19 cellular contexts compared by ENCODE assay signal in genomic region chr5:178883815-178884430, GRCh38. TPM values are rescaled to one million over a fixed set of nuclear protein-coding genes. Genes with fewer than 3 reads are reported as not detected.
A peak's percentile ranks its signal among the peaks of the same experiment; 100 is the strongest.
DNase-seq lines count a peak whose midpoint lies in the region; ATAC-seq, FAIRE-seq and TF ChIP-seq lines count a peak whose summit lies in the region.
"Had no signal": no experiment of that assay in that cellular context is flagged by ENCODE, and none has a peak within 500 bp of the region (broad histone marks: within the 10 kb centered on the region; RNA-seq: fewer than 3 reads in every experiment).

No MANE protein-coding gene starts in this region.

- H3K27me3 ChIP-seq in liver (ENCODE audit: control insufficient read depth in 4 of 4, insufficient read depth in 4 of 4, low read length in 3 of 4) = no peaks in the 10 kb centered on the region
- H3K27me3 ChIP-seq in right lobe of liver = no peaks in the 10 kb centered on the region
- H3K27me3 ChIP-seq in astrocyte (ENCODE audit: insufficient read depth, low read length) = no peaks in the 10 kb centered on the region
- no peaks in the 10 kb centered on the region for H3K27me3 ChIP-seq in esophagus squamous epithelium

- H3K79me2 ChIP-seq in astrocyte (ENCODE audit: insufficient read depth, low read length) = no peaks in the 10 kb centered on the region

- no peak overlapping the region for H2AFZ ChIP-seq in astrocyte (ENCODE audit: low read depth, low read length)

- peaks cover 77% of the 10 kb centered on the region for H3K36me3 Mint-ChIP-seq in astrocyte (ENCODE audit: low read depth, unreplicated experiment)
- peaks cover 81% of the 10 kb centered on the region for H3K36me3 Mint-ChIP-seq in endothelial cell (ENCODE audit: low read depth, unreplicated experiment)
- H3K36me3 Mint-ChIP-seq in natural killer cell treated with Interleukin-12 subunit alpha and Interleukin-12 subunit beta and Interleukin-15 and Interleukin-18, amount 100 ng/mL, for 72 hours = peaks cover 71% of the 10 kb centered on the region

- H3K4me3 ChIP-seq in liver (ENCODE audit: low read depth in 1 of 3, low read length in 3 of 3) (peak overlapping the region in 2 of 3 donors; percentile 29 to 49), right lobe of liver (no peak overlapping the region), astrocyte (ENCODE audit: insufficient read depth, low read depth, low read length) (no peak overlapping the region), esophagus squamous epithelium (no peak overlapping the region)
- H3K4me3 ChIP-seq: GM12878 had no signal

- peaks cover 41 to 84% (median 61%) of the 10 kb centered on the region in 4 donors for H3K9me3 ChIP-seq in liver (ENCODE audit: control insufficient read depth in 4 of 4, low read length in 3 of 4)
- H3K9me3 ChIP-seq in right lobe of liver = peaks cover 0 to 72% (median 30%) of the 10 kb centered on the region in 4 donors
- peaks cover 45% of the 10 kb centered on the region for H3K9me3 ChIP-seq in astrocyte (ENCODE audit: insufficient read depth, low read depth, low read length)
- peaks cover 13 to 98% (median 84%) of the 10 kb centered on the region in 3 donors for H3K9me3 ChIP-seq in esophagus squamous epithelium

- no peak overlapping the region for H3K4me2 ChIP-seq in astrocyte (ENCODE audit: low read length)

- intact Hi-C loops in right lobe of liver (cut with DNase I) = no loop called here
- intact Hi-C loops in esophagus squamous epithelium (cut with DNase I) = no loop called here

- FAIRE-seq in astrocyte (lab: Jason Lieb, UNC) = peak; percentile 50
- FAIRE-seq: GM12878, H54 had no signal

- H3K9ac ChIP-seq in liver (ENCODE audit: low read depth in 1 of 2, low read length in 2 of 2) (no peak overlapping the region), astrocyte (ENCODE audit: low read length) (no peak overlapping the region)

- ATAC-seq in right lobe of liver (no peak), GM19397 (IDR thresholded peaks at IDR 0.05; ENCODE audit: unreplicated experiment) (no peak)
- ATAC-seq in natural killer cell treated with Interleukin-12 subunit alpha and Interleukin-12 subunit beta and Interleukin-15 and Interleukin-18, amount 100 ng/mL, for 72 hours = no peak
- ATAC-seq: GM12878 had no signal

- no peak for DNase-seq in right lobe of liver
- DNase-seq in astrocyte (ENCODE audit: low read depth) = no peak
- DNase-seq in endothelial cell (ENCODE audit: low spot score) = no peak
- no peak for DNase-seq in esophagus squamous epithelium (lab: John Stamatoyannopoulos, UW)
- DNase-seq in natural killer cell treated with Interleukin-12 subunit alpha and Interleukin-12 subunit beta and Interleukin-15 and Interleukin-18, amount 100 ng/mL, for 72 hours (ENCODE audit: low spot score) = no peak
- DNase-seq in NCI-H69 (lab: John Stamatoyannopoulos, UW) = no peak
- DNase-seq: ACHN; C1 segment of cervical spinal cord; Calu3; CD4-positive, alpha-beta T cell; DMS79; IMR-90 had no signal

- H3K4me1 ChIP-seq in liver (ENCODE audit: control insufficient read depth in 4 of 4, insufficient read depth in 4 of 4, low read length in 3 of 4) = no peaks in the 10 kb centered on the region
- H3K4me1 ChIP-seq in right lobe of liver = no peaks in the 10 kb centered on the region
- H3K4me1 ChIP-seq in astrocyte (ENCODE audit: insufficient read depth, low read length) = no peaks in the 10 kb centered on the region
- H3K4me1 ChIP-seq in esophagus squamous epithelium = no peaks in the 10 kb centered on the region

- no peak for TF ChIP-seq CTCF in liver (IDR thresholded peaks at IDR 0.05; ENCODE audit: low read depth, low read length, missing input control)
- no peak for TF ChIP-seq CTCF in right lobe of liver (IDR thresholded peaks at IDR 0.05)
- TF ChIP-seq CTCF in astrocyte (IDR thresholded peaks at IDR 0.05; ENCODE audit: insufficient read depth, low read depth, low read length) = no peak
- TF ChIP-seq CTCF in endothelial cell (IDR thresholded peaks at IDR 0.05; ENCODE audit: unreplicated experiment) = no peak
- TF ChIP-seq CTCF in esophagus squamous epithelium (IDR thresholded peaks at IDR 0.05) = no peak

- H4K20me1 ChIP-seq in astrocyte (ENCODE audit: insufficient read depth, low read length) = no peaks in the 10 kb centered on the region

- H3K4me3 Mint-ChIP-seq in astrocyte (ENCODE audit: unreplicated experiment) = no peak overlapping the region
- peak overlapping the region; percentile 82 for H3K4me3 Mint-ChIP-seq in endothelial cell (ENCODE audit: unreplicated experiment)
- no peak overlapping the region for H3K4me3 Mint-ChIP-seq in natural killer cell treated with Interleukin-12 subunit alpha and Interleukin-12 subunit beta and Interleukin-15 and Interleukin-18, amount 100 ng/mL, for 72 hours
- H3K4me3 Mint-ChIP-seq: CD4-positive, alpha-beta T cell had no signal

- TF ChIP-seq POLR2A in right lobe of liver (IDR thresholded peaks at IDR 0.05) (no peak), esophagus squamous epithelium (IDR thresholded peaks at IDR 0.05) (no peak)

- H3K36me3 ChIP-seq in liver (ENCODE audit: control insufficient read depth in 4 of 4, insufficient read depth in 3 of 4, low read depth in 1 of 4, low read length in 3 of 4) (peaks cover 8 to 72% (median 64%) of the 10 kb centered on the region in 4 donors), right lobe of liver (peaks cover 0 to 47% (median 10%) of the 10 kb centered on the region in 4 donors), astrocyte (ENCODE audit: insufficient read depth, low read length) (peaks cover 21% of the 10 kb centered on the region), esophagus squamous epithelium (peaks cover 16 to 100% (median 26%) of the 10 kb centered on the region in 3 donors)

- H3K9me3 Mint-ChIP-seq in astrocyte (ENCODE audit: unreplicated experiment) (peaks cover 67% of the 10 kb centered on the region), endothelial cell (ENCODE audit: unreplicated experiment) (peaks cover 28% of the 10 kb centered on the region)
- H3K9me3 Mint-ChIP-seq in natural killer cell treated with Interleukin-12 subunit alpha and Interleukin-12 subunit beta and Interleukin-15 and Interleukin-18, amount 100 ng/mL, for 72 hours = peaks cover 30% of the 10 kb centered on the region

- TF ChIP-seq RAD21 in liver (IDR thresholded peaks at IDR 0.05) = no peak

- H3K27me3 Mint-ChIP-seq in astrocyte (ENCODE audit: low read depth, unreplicated experiment) (no peaks in the 10 kb centered on the region), endothelial cell (ENCODE audit: unreplicated experiment) (no peaks in the 10 kb centered on the region)
- H3K27me3 Mint-ChIP-seq in natural killer cell treated with Interleukin-12 subunit alpha and Interleukin-12 subunit beta and Interleukin-15 and Interleukin-18, amount 100 ng/mL, for 72 hours = no peaks in the 10 kb centered on the region
- H3K27me3 Mint-ChIP-seq: CD4-positive, alpha-beta T cell had no signal

- H3K27ac Mint-ChIP-seq in astrocyte (ENCODE audit: unreplicated experiment) = no peak overlapping the region
- H3K27ac Mint-ChIP-seq in endothelial cell (ENCODE audit: unreplicated experiment) = no peak overlapping the region
- no peak overlapping the region for H3K27ac Mint-ChIP-seq in natural killer cell treated with Interleukin-12 subunit alpha and Interleukin-12 subunit beta and Interleukin-15 and Interleukin-18, amount 100 ng/mL, for 72 hours
- H3K27ac Mint-ChIP-seq: CD4-positive, alpha-beta T cell had no signal

- WGBS in liver = 97% methylated on average over 6 of the region's 6 CpGs
- WGBS in right lobe of liver (ENCODE audit: insufficient coverage, low coverage, low lambda C conversion rate, missing lambda C conversion rate) = 94% methylated on average over 6 of the region's 6 CpGs
- WGBS in esophagus squamous epithelium, 2 donors = 88 to 95% methylated on average over 6 of the region's 6 CpGs

- H3K4me1 Mint-ChIP-seq in astrocyte (ENCODE audit: low read depth, unreplicated experiment) = no peaks in the 10 kb centered on the region
- H3K4me1 Mint-ChIP-seq in endothelial cell (ENCODE audit: unreplicated experiment) = no peaks in the 10 kb centered on the region
- H3K4me1 Mint-ChIP-seq in natural killer cell treated with Interleukin-12 subunit alpha and Interleukin-12 subunit beta and Interleukin-15 and Interleukin-18, amount 100 ng/mL, for 72 hours (ENCODE audit: low read depth in 2 of 2) = no peaks in the 10 kb centered on the region

- H3K27ac ChIP-seq in liver (ENCODE audit: low read depth in 1 of 2, low read length in 2 of 2) = no peak overlapping the region
- no peak overlapping the region for H3K27ac ChIP-seq in right lobe of liver
- H3K27ac ChIP-seq in astrocyte (ENCODE audit: low read depth, low read length) = no peak overlapping the region
- H3K27ac ChIP-seq in esophagus squamous epithelium = no peak overlapping the region
- H3K27ac ChIP-seq: 22Rv1 had no signal

TF ChIP-seq in liver, 16 proteins besides CTCF, POLR2A, EP300 and RAD21 (continues in another document):
- TF ChIP-seq TAF1 (conservative IDR thresholded peaks at IDR 0.05) (no peak), ATF3 (IDR thresholded peaks at IDR 0.05) (no peak), HNF4G (IDR thresholded peaks at IDR 0.05) (no peak), EGR1 (IDR thresholded peaks at IDR 0.05; ENCODE audit: low read depth in 2 of 2) (no peak)

RNA-seq across cellular contexts. Expression of gene ZFP2, which starts 11.8 kb away (rescaled TPM):
- total RNA-seq in liver (under 1 TPM; 0.50 to 0.56 TPM), right lobe of liver (under 1 TPM; 0.18 to 0.71 (median 0.45) TPM), astrocyte (0.48 and 1.1 TPM in 2 replicates), endothelial cell (ENCODE audit: unreplicated experiment) (2.8 TPM), esophagus squamous epithelium (1 to 10 TPM in 2 of 4 donors, under 1 TPM in 2; 0.35 to 1.5 (median 1.0) TPM)
- under 1 TPM; 0.22 to 0.47 TPM for polyA plus RNA-seq in liver
- total RNA-seq in natural killer cell treated with Interleukin-12 subunit alpha and Interleukin-12 subunit beta and Interleukin-15 and Interleukin-18, amount 100 ng/mL, for 72 hours = under 1 TPM in 1 of 2 donors, not detected in 1; 0.12 TPM
- total RNA-seq: GM12878, HT-29 had no signal

RNA-seq across cellular contexts. Expression of gene ZNF354B, which starts 24.2 kb away (rescaled TPM):
- 1 to 10 TPM; 3.6 to 8.3 TPM for total RNA-seq in liver
- polyA plus RNA-seq in liver = 1 to 10 TPM; 1.9 to 4.3 TPM
- 1 to 10 TPM; 2.0 to 7.2 (median 5.0) TPM for total RNA-seq in right lobe of liver
- 9.5 and 9.8 TPM in 2 replicates for total RNA-seq in astrocyte
- total RNA-seq in endothelial cell (ENCODE audit: unreplicated experiment) = 23.6 TPM
- 10 to 100 TPM in 1 of 4 donors, 1 to 10 TPM in 3; 6.0 to 19.3 (median 8.6) TPM for total RNA-seq in esophagus squamous epithelium
- 10 to 100 TPM; 10.3 to 18.7 TPM for total RNA-seq in natural killer cell treated with Interleukin-12 subunit alpha and Interleukin-12 subunit beta and Interleukin-15 and Interleukin-18, amount 100 ng/mL, for 72 hours

RNA-seq across cellular contexts. Expression of gene ZNF454, which starts 57.1 kb away (rescaled TPM):
- total RNA-seq in liver (under 1 TPM; 0.33 to 0.50 TPM), right lobe of liver (under 1 TPM in 5 of 6 experiments, not detected in 1; 0.12 to 0.39 (median 0.27) TPM), astrocyte (not detected in 2 replicates), endothelial cell (ENCODE audit: unreplicated experiment) (0.15 TPM), esophagus squamous epithelium (1 to 10 TPM in 2 of 4 donors, under 1 TPM in 1, not detected in 1; 0.40 to 1.5 (median 1.4) TPM)
- polyA plus RNA-seq in liver = under 1 TPM; 0.09 to 0.21 TPM
- not detected for total RNA-seq in natural killer cell treated with Interleukin-12 subunit alpha and Interleukin-12 subunit beta and Interleukin-15 and Interleukin-18, amount 100 ng/mL, for 72 hours
- total RNA-seq: Calu3; CD4-positive, alpha-beta T cell; G401; GM12878; HT-29 had no signal
- polyA plus RNA-seq: GM12878 had no signal

Comparison
In these comparisons a context has a peak if more than half of its experiments do, and no peak if none do; other contexts are left out.
1. H3K4me3 ChIP-seq: peak in liver (2 of 3); none in right lobe of liver (0 of 3), astrocyte (single experiment) and esophagus squamous epithelium (0 of 4).